In the genomic region with DNA sequence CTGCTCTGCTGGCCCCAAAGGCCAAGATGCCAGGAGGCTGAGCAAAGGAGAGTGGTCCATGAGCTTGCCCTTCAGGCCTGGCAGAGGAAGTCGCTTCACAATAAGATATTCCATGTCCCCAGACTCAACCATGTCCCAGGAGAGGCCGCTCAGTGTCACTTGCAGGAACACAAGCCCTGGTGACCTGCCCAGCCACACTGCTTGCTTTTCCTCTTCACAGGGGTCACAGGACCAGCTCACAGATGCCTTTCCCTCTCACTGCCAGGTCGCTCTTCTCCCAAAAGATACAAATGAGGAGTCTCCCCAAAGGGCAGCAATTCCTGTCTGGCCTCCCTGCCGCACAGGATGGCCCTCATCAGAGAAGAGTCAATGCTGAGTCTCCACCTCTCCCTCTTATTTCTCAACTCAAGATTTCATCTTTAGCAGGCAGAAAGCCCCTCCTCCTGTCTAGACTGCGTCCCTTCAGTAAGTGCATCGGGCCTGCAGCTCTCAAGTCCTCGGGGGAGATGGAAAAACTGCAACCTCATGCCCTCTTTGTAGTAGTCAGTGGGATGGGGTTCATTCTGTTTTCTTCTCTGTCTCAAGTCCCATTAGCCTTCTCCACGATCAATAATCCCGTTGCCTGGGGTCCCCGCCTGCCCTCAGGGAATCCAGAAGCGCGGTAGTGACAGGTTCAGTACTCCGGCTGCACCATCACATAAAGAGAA, we compare ENCODE assay signal across 11 cellular contexts. TPM values are rescaled to one million over a fixed set of nuclear protein-coding genes. Genes with fewer than 3 reads are reported as not detected.
DNase-seq lines count a peak whose midpoint lies in the region; ATAC-seq and TF ChIP-seq lines count a peak whose summit lies in the region.
"Had no signal": no experiment of that assay in that cellular context is flagged by ENCODE, and none has a peak within 500 bp of the region (broad histone marks: within the 10 kb centered on the region; RNA-seq: fewer than 3 reads in every experiment).

No MANE protein-coding gene starts in this region.

- H3K4me1 Mint-ChIP-seq in mesothelial cell of epicardium = peaks cover 49% of the 10 kb centered on the region
- H3K4me1 Mint-ChIP-seq in stimulated activated memory B cell treated with anti-CD40 and anti-IgM and Interleukin-4, amounts not matched to agents 10 μg/mL and 1 μg/mL and 100 μg/mL, for 72 hours = peaks cover 40% of the 10 kb centered on the region

- no peak for TF ChIP-seq CTCF in RWPE2 (IDR thresholded peaks at IDR 0.05; ENCODE audit: poor library complexity, severe bottlenecking)
- TF ChIP-seq CTCF in epithelial cell of esophagus (IDR thresholded peaks at IDR 0.05; ENCODE audit: insufficient read depth, low read depth, low read length, missing control alignments) = no peak
- no peak for TF ChIP-seq CTCF in mesothelial cell of epicardium (IDR thresholded peaks at IDR 0.05; ENCODE audit: unreplicated experiment)
- no peak for TF ChIP-seq CTCF in thyroid gland (IDR thresholded peaks at IDR 0.05)

- H3K4me1 ChIP-seq in RWPE2 (ENCODE audit: insufficient read depth, poor library complexity, severe bottlenecking) (peaks cover 37% of the 10 kb centered on the region), thyroid gland (peaks cover 67 to 86% of the 10 kb centered on the region in 2 donors)

- peak overlapping the region; percentile 94 for H3K27ac ChIP-seq in RWPE2 (ENCODE audit: poor library complexity, severe bottlenecking)
- peak overlapping the region; percentile 35 to 98 (median 95) for H3K27ac ChIP-seq in thyroid gland

- H3K4me3 ChIP-seq in RWPE2 (ENCODE audit: severe bottlenecking) (no peak overlapping the region), epithelial cell of esophagus (ENCODE audit: low read length) (peak overlapping the region; percentile 98), thyroid gland (replicated peaks in 1 of 3) (no peak overlapping the region)

- no peaks in the 10 kb centered on the region for H3K27me3 Mint-ChIP-seq in mesothelial cell of epicardium (ENCODE audit: low read depth)
- H3K27me3 Mint-ChIP-seq in stimulated activated memory B cell treated with anti-CD40 and anti-IgM and Interleukin-4, amounts not matched to agents 10 μg/mL and 1 μg/mL and 100 μg/mL, for 72 hours = peaks cover 42% of the 10 kb centered on the region

- WGBS in thyroid gland, 2 donors = 53 to 54% methylated on average over 13 of the region's 13 CpGs

- H3K27me3 ChIP-seq in RWPE2 (ENCODE audit: insufficient read depth, poor library complexity, severe bottlenecking) = no peaks in the 10 kb centered on the region
- no peaks in the 10 kb centered on the region for H3K27me3 ChIP-seq in thyroid gland

- H3K9me3 ChIP-seq in RWPE2 (ENCODE audit: severe bottlenecking) = no peaks in the 10 kb centered on the region
- H3K9me3 ChIP-seq in thyroid gland = no peaks in the 10 kb centered on the region
- H3K9me3 ChIP-seq: SK-N-SH had no signal

- H3K36me3 ChIP-seq in RWPE2 (ENCODE audit: low read depth) (peaks cover 42% of the 10 kb centered on the region), thyroid gland (no peaks in the 10 kb centered on the region)

- intact Hi-C loops in thyroid gland (cut with DNase I) = no loop called here

- TF ChIP-seq POLR2A in thyroid gland (IDR thresholded peaks at IDR 0.05) = no peak

- peaks cover 4% of the 10 kb centered on the region for H3K36me3 Mint-ChIP-seq in mesothelial cell of epicardium
- H3K36me3 Mint-ChIP-seq in stimulated activated memory B cell treated with anti-CD40 and anti-IgM and Interleukin-4, amounts not matched to agents 10 μg/mL and 1 μg/mL and 100 μg/mL, for 72 hours = no peaks in the 10 kb centered on the region

- H3K9me3 Mint-ChIP-seq in mesothelial cell of epicardium = no peaks in the 10 kb centered on the region
- H3K9me3 Mint-ChIP-seq in stimulated activated memory B cell treated with anti-CD40 and anti-IgM and Interleukin-4, amounts not matched to agents 10 μg/mL and 1 μg/mL and 100 μg/mL, for 72 hours = no peaks in the 10 kb centered on the region

- H3K27ac Mint-ChIP-seq in mesothelial cell of epicardium = peak overlapping the region; percentile 87
- H3K27ac Mint-ChIP-seq in stimulated activated memory B cell treated with anti-CD40 and anti-IgM and Interleukin-4, amounts not matched to agents 10 μg/mL and 1 μg/mL and 100 μg/mL, for 72 hours = no peak overlapping the region

- DNase-seq in RWPE2 (ENCODE audit: low spot score) = no peak
- DNase-seq in epithelial cell of esophagus (ENCODE audit: low read depth) = no peak
- no peak for DNase-seq in mesothelial cell of epicardium (ENCODE audit: low spot score in 2 of 2, unreplicated experiment in 2 of 2)
- peak in 1 of 2 donors; percentile 34 for DNase-seq in thyroid gland
- DNase-seq in medulla oblongata (ENCODE audit: extremely low spot score) = no peak
- no peak for DNase-seq in DMS 273 treated with DMSO at 0.1 percent for 48 hours (lab: John Stamatoyannopoulos, UW)
- DNase-seq: cerebellar nuclear complex, NCI-H1436 treated with DMSO at 0.1 percent for 48 hours, SK-N-SH had no signal

- ATAC-seq in RWPE2 (ENCODE audit: low read depth) = no peak
- no peak for ATAC-seq in stimulated activated memory B cell treated with anti-CD40 and anti-IgM and Interleukin-4, amounts not matched to agents 10 μg/mL and 1 μg/mL and 100 μg/mL, for 72 hours

- H3K4me3 Mint-ChIP-seq in mesothelial cell of epicardium = peak overlapping the region; percentile 35
- no peak overlapping the region for H3K4me3 Mint-ChIP-seq in stimulated activated memory B cell treated with anti-CD40 and anti-IgM and Interleukin-4, amounts not matched to agents 10 μg/mL and 1 μg/mL and 100 μg/mL, for 72 hours

RNA-seq across cellular contexts. Expression of a gene that starts 5.0 kb away (rescaled TPM):
- total RNA-seq in mesothelial cell of epicardium (202 to 207 TPM (median 205 TPM) in 3 replicates), thyroid gland (100 to 1,000 TPM; 127 to 356 (median 250) TPM)

RNA-seq across cellular contexts. Expression of a gene that starts 30.2 kb away (rescaled TPM):
- total RNA-seq in mesothelial cell of epicardium (61.0 to 62.0 TPM (median 62.0 TPM) in 3 replicates), thyroid gland (10 to 100 TPM; 24.5 to 59.2 (median 34.9) TPM)

RNA-seq across cellular contexts. Expression of a gene that starts 31.2 kb away (rescaled TPM):
- total RNA-seq in mesothelial cell of epicardium (369 to 401 TPM (median 371 TPM) in 3 replicates), thyroid gland (10 to 100 TPM; 42.2 to 75.3 (median 60.4) TPM)

RNA-seq across cellular contexts. Expression of a gene that starts 47.1 kb away (rescaled TPM):
- total RNA-seq in mesothelial cell of epicardium (0.44 to 0.66 TPM (median 0.45 TPM) in 3 replicates), thyroid gland (10 to 100 TPM in 1 of 4 donors, 1 to 10 TPM in 2, under 1 TPM in 1; 0.94 to 12.7 (median 1.9) TPM)
- total RNA-seq: mononuclear cell had no signal

RNA-seq across cellular contexts. Expression of a gene that starts 54.5 kb away (rescaled TPM):
- total RNA-seq in mesothelial cell of epicardium = 68.5 to 75.5 TPM (median 69.6 TPM) in 3 replicates
- 100 to 1,000 TPM in 2 of 4 donors, 10 to 100 TPM in 2; 97.3 to 132 (median 110) TPM for total RNA-seq in thyroid gland
